ENCODE assay signal across 9 cellular contexts in genomic region chr6:150857062-150857905, GRCh38. TPM values are rescaled to one million over a fixed set of nuclear protein-coding genes. Genes with fewer than 3 reads are reported as not detected.
A peak's percentile ranks its signal among the peaks of the same experiment; 100 is the strongest.
DNase-seq lines count a peak whose midpoint lies in the region; TF ChIP-seq lines count a peak whose summit lies in the region.
"Had no signal": no experiment of that assay in that cellular context is flagged by ENCODE, and none has a peak within 500 bp of the region (broad histone marks: within the 10 kb centered on the region; RNA-seq: fewer than 3 reads in every experiment).

No MANE protein-coding gene starts in this region.

- H3K27ac Mint-ChIP-seq in activated CD4-positive, alpha-beta T cell treated with anti-CD3 and anti-CD28 coated beads, Interleukin-2, amount 10 ng/mL, durations not matched to agents 24 days and 14 days: peak overlapping the region; percentile 49
- no peak overlapping the region for H3K27ac Mint-ChIP-seq in activated CD4-positive, alpha-beta T cell treated with anti-CD3 and anti-CD28 coated beads, Interleukin-2, amount 10 ng/mL, durations not matched to agents 7 days and 5 days

- no peaks in the 10 kb centered on the region for H4K20me1 ChIP-seq in OCI-LY7 (ENCODE audit: insufficient read depth, low read length)

- no peak for TF ChIP-seq POLR2A in transverse colon (IDR thresholded peaks at IDR 0.05)

- TF ChIP-seq EP300 in transverse colon (IDR thresholded peaks at IDR 0.05; ENCODE audit: low read depth): no peak

- in situ Hi-C loops in transverse colon (cut with MboI; ENCODE audit: low pct_ligation_motif_present in 1 of 4, low pct_unique_long_range_greater_than_20kb in 1 of 4, low sequenced_read_pairs in 3 of 4): no loop called here

- no peak for DNase-seq in activated CD4-positive, alpha-beta T cell treated with anti-CD3 and anti-CD28 coated beads, Interleukin-2, amount 10 ng/mL, durations not matched to agents 24 days and 14 days
- no peak for DNase-seq in activated CD4-positive, alpha-beta T cell treated with anti-CD3 and anti-CD28 coated beads, Interleukin-2, amount 10 ng/mL, durations not matched to agents 7 days and 5 days
- DNase-seq in amniotic stem cell (lab: John Stamatoyannopoulos, UW) (peak; percentile 82), iris pigment epithelial cell (ENCODE audit: low read depth) (peak; percentile 99), transverse colon (no peak), OCI-LY7 (ENCODE audit: low spot score) (no peak), Ammon's horn (ENCODE audit: low spot score) (no peak), NCI-H526 (lab: John Stamatoyannopoulos, UW) (no peak)
- DNase-seq: DMS 273 treated with DMSO at 0.1 percent for 48 hours had no signal

- TF ChIP-seq CTCF in transverse colon (IDR thresholded peaks at IDR 0.05) (no peak), OCI-LY7 (conservative IDR thresholded peaks at IDR 0.05; ENCODE audit: low read length) (no peak)

- H3K27me3 Mint-ChIP-seq in activated CD4-positive, alpha-beta T cell treated with anti-CD3 and anti-CD28 coated beads, Interleukin-2, amount 10 ng/mL, durations not matched to agents 24 days and 14 days: peaks cover 6% of the 10 kb centered on the region
- H3K27me3 Mint-ChIP-seq in activated CD4-positive, alpha-beta T cell treated with anti-CD3 and anti-CD28 coated beads, Interleukin-2, amount 10 ng/mL, durations not matched to agents 7 days and 5 days: peaks cover 3% of the 10 kb centered on the region

- no peaks in the 10 kb centered on the region for H3K9me3 Mint-ChIP-seq in activated CD4-positive, alpha-beta T cell treated with anti-CD3 and anti-CD28 coated beads, Interleukin-2, amount 10 ng/mL, durations not matched to agents 24 days and 14 days
- H3K9me3 Mint-ChIP-seq in activated CD4-positive, alpha-beta T cell treated with anti-CD3 and anti-CD28 coated beads, Interleukin-2, amount 10 ng/mL, durations not matched to agents 7 days and 5 days: peaks cover 4% of the 10 kb centered on the region

- H3K9me2 ChIP-seq in OCI-LY7 (ENCODE audit: insufficient read depth, low read length): no peaks in the 10 kb centered on the region

- H3K9me3 ChIP-seq in transverse colon: no peaks in the 10 kb centered on the region
- H3K9me3 ChIP-seq in OCI-LY7 (ENCODE audit: low read length): no peaks in the 10 kb centered on the region

- no TSS peak for BruUV-seq in OCI-LY7 (replicated peaks; lab: Mats Ljungman, UMichigan)

- H3K4me3 Mint-ChIP-seq in activated CD4-positive, alpha-beta T cell treated with anti-CD3 and anti-CD28 coated beads, Interleukin-2, amount 10 ng/mL, durations not matched to agents 24 days and 14 days: no peak overlapping the region
- H3K4me3 Mint-ChIP-seq in activated CD4-positive, alpha-beta T cell treated with anti-CD3 and anti-CD28 coated beads, Interleukin-2, amount 10 ng/mL, durations not matched to agents 7 days and 5 days: no peak overlapping the region

- CTCF ChIA-PET in activated CD4-positive, alpha-beta T cell treated with anti-CD3 and anti-CD28 coated beads, Interleukin-2, amount 10 ng/mL, durations not matched to agents 7 days and 5 days (lab: Charles Lee): interaction anchor here (1.8 kb wide), 1 partner anchor 9 kb away, joined by 8 read pairs; the partner anchor contains the start of gene MTHFD1L
- CTCF ChIA-PET in OCI-LY7 (lab: Charles Lee; ENCODE audit: unreplicated experiment): no interaction called here

- 45 to 50% methylated on average over 5 of the region's 5 CpGs for WGBS in transverse colon (ENCODE audit: low coverage in 1 of 2), 2 donors

- no peak overlapping the region for H3K4me3 ChIP-seq in transverse colon
- no peak overlapping the region for H3K4me3 ChIP-seq in OCI-LY7 (ENCODE audit: low read depth, low read length, poor library complexity, severe bottlenecking)

- intact Hi-C loops in activated CD4-positive, alpha-beta T cell treated with anti-CD3 and anti-CD28 coated beads, Interleukin-2, amount 10 ng/mL, durations not matched to agents 24 days and 14 days (cut with micrococcal nuclease): no loop called here
- intact Hi-C loops in transverse colon (cut with DNase I; ENCODE audit: low total_unique reads): no loop called here
- intact Hi-C loops in OCI-LY7 (cut with micrococcal nuclease; ENCODE audit: unreplicated experiment): no loop called here

- H3K36me3 ChIP-seq in transverse colon (no peaks in the 10 kb centered on the region), OCI-LY7 (ENCODE audit: insufficient read depth, low read length) (no peaks in the 10 kb centered on the region)

- H3K4me1 ChIP-seq in transverse colon (peaks cover 0 to 17% (median 6%) of the 10 kb centered on the region in 4 donors), OCI-LY7 (ENCODE audit: insufficient read depth, low read length, poor library complexity, severe bottlenecking) (no peaks in the 10 kb centered on the region)

- H3K27ac ChIP-seq in transverse colon: peak overlapping the region; percentile 70 to 80 (median 74)
- no peak overlapping the region for H3K27ac ChIP-seq in OCI-LY7 (ENCODE audit: low read depth, low read length, poor library complexity, severe bottlenecking)

- H3K4me2 ChIP-seq in OCI-LY7 (ENCODE audit: low read length): no peak overlapping the region

- H3K36me3 Mint-ChIP-seq in activated CD4-positive, alpha-beta T cell treated with anti-CD3 and anti-CD28 coated beads, Interleukin-2, amount 10 ng/mL, durations not matched to agents 24 days and 14 days (ENCODE audit: low read depth): no peaks in the 10 kb centered on the region
- H3K36me3 Mint-ChIP-seq in activated CD4-positive, alpha-beta T cell treated with anti-CD3 and anti-CD28 coated beads, Interleukin-2, amount 10 ng/mL, durations not matched to agents 7 days and 5 days (ENCODE audit: low read depth): no peaks in the 10 kb centered on the region

- POLR2A ChIA-PET in activated CD4-positive, alpha-beta T cell treated with anti-CD3 and anti-CD28 coated beads, Interleukin-2, amount 10 ng/mL, durations not matched to agents 7 days and 5 days (lab: Charles Lee): no interaction called here
- POLR2A ChIA-PET in OCI-LY7 (lab: Charles Lee): interaction anchor here (0.8 kb wide), 1 partner anchor 79 kb away, joined by 3 read pairs; no protein-coding TSS in a partner anchor

- no peaks in the 10 kb centered on the region for H3K79me2 ChIP-seq in OCI-LY7 (ENCODE audit: insufficient read depth, low read depth, low read length)

- H3K27me3 ChIP-seq in transverse colon: no peaks in the 10 kb centered on the region

- H3K4me1 Mint-ChIP-seq in activated CD4-positive, alpha-beta T cell treated with anti-CD3 and anti-CD28 coated beads, Interleukin-2, amount 10 ng/mL, durations not matched to agents 24 days and 14 days: peaks cover 10% of the 10 kb centered on the region
- H3K4me1 Mint-ChIP-seq in activated CD4-positive, alpha-beta T cell treated with anti-CD3 and anti-CD28 coated beads, Interleukin-2, amount 10 ng/mL, durations not matched to agents 7 days and 5 days: peaks cover 17% of the 10 kb centered on the region

- H2AFZ ChIP-seq in OCI-LY7 (ENCODE audit: low read length): no peak overlapping the region

RNA-seq across cellular contexts. Expression of gene MTHFD1L, which starts 8.2 kb away (rescaled TPM):
- 136 and 137 TPM in 2 replicates for total RNA-seq in activated CD4-positive, alpha-beta T cell treated with anti-CD3 and anti-CD28 coated beads, Interleukin-2, amount 10 ng/mL, durations not matched to agents 24 days and 14 days
- total RNA-seq in activated CD4-positive, alpha-beta T cell treated with anti-CD3 and anti-CD28 coated beads, Interleukin-2, amount 10 ng/mL, durations not matched to agents 7 days and 5 days: 10 to 100 TPM; 34.9 to 40.6 TPM
- total RNA-seq in transverse colon (10 to 100 TPM in 1 of 4 donors, 1 to 10 TPM in 2, under 1 TPM in 1; 0.82 to 10.1 (median 5.4) TPM), OCI-LY7 (2022) (129 and 144 TPM in 2 replicates)
- total RNA-seq in OCI-LY7 (2014; rRNA removed; shearing (Covaris generic)): 59.6 and 68.4 TPM in 2 replicates

Comparison
In these comparisons a context has a peak if more than half of its experiments do, and no peak if none do; other contexts are left out.
1. DNase-seq: peak in amniotic stem cell (single experiment) and iris pigment epithelial cell (single experiment); none in activated CD4-positive, alpha-beta T cell treated with anti-CD3 and anti-CD28 coated beads, Interleukin-2, amount 10 ng/mL, durations not matched to agents 24 days and 14 days (single experiment), activated CD4-positive, alpha-beta T cell treated with anti-CD3 and anti-CD28 coated beads, Interleukin-2, amount 10 ng/mL, durations not matched to agents 7 days and 5 days (single experiment), transverse colon (single experiment), OCI-LY7 (single experiment), Ammon's horn (single experiment) and NCI-H526 (0 of 2).